ENCODE assay signal across 1 cellular context in the genomic region with DNA sequence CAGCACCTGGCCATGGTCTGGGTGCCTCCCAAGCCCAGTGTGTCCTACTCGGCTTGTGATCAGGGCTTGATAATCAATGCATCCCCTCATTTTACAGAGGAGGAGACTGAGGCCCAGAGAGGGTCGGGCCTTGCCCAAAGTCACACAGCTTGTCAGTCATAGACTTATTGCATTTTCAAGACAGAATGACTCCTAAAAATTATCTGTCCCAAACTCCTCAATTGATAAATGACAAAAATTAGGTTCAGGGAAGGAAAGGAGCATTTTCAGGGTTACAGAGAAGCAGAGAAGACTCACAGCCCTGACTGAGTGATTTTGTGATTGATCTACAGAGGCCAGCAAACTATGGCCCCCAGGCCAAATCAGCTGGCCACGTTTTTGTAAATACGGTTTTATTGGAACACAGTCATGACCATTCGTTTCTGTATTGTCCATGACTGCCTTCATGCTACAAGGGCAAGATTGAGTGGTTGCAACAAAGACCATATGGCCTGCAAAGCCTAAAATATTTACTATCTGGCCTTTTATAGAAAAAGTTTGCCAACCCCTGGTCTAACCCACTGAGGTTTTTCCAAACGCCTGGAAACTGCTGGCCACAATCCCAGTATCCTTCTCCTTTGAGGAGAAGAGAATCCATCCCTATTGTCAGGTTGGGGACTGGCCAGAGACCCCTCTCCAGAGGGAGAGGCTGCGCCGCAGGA.
TF ChIP-seq lines count a peak whose summit lies in the region.

No MANE protein-coding gene starts in this region.

TF ChIP-seq in H1, 55 proteins besides CTCF, POLR2A, EP300 and RAD21:
- 0 out of 2 replicates have a peak, but pooled peaks have one; percentile 30 for TF ChIP-seq KDM1A (IDR thresholded peaks at IDR 0.05; ENCODE audit: borderline replicate concordance, low read length)
- no peak for TF ChIP-seq EZH2 (IDR thresholded peaks at IDR 0.05; ENCODE audit: low read depth, low read length, severe bottlenecking)
TF ChIP-seq in H1: peak in this region for 1.
